Comparison of ENCODE assay signal across 1 cellular context in genomic region chr6:2989332-2990178, GRCh38.
TF ChIP-seq lines count a peak whose summit lies in the region.

No MANE protein-coding gene starts in this region.

TF ChIP-seq in HepG2, 621 proteins besides CTCF, POLR2A, EP300 and RAD21 (continued from another document and continues in another):
- no peak for TF ChIP-seq SRSF4 (IDR thresholded peaks at IDR 0.05; ENCODE audit: low read depth, low read length, poor library complexity, severe bottlenecking)
- TF ChIP-seq ZBTB46 (CRISPR knock-in tag; IDR thresholded peaks at IDR 0.05; ENCODE audit: borderline replicate concordance): no peak
- no peak for TF ChIP-seq TBP (CRISPR knock-in tag; IDR thresholded peaks at IDR 0.05)
- peak; percentile 41; the same call in 1 of the 2 replicates for TF ChIP-seq RFX5 (IDR thresholded peaks at IDR 0.05; ENCODE audit: low read depth, low read length)
- peak; percentile 7; the same call in 1 of the 2 replicates for TF ChIP-seq KDM5A (IDR thresholded peaks at IDR 0.05; ENCODE audit: borderline replicate concordance, low read length)
- peak; percentile 49; the same call in 1 of the 2 replicates for TF ChIP-seq MED1 (CRISPR knock-in tag; IDR thresholded peaks at IDR 0.05)
- TF ChIP-seq PAXIP1 (CRISPR knock-in tag; conservative IDR thresholded peaks at IDR 0.05): 0 out of 2 replicates have a peak, but pooled peaks have one; percentile 37
- TF ChIP-seq EHMT2 (IDR thresholded peaks at IDR 0.05; ENCODE audit: borderline replicate concordance, low read depth, low read length): peak; percentile 63; the same call in 1 of the 2 replicates
- no peak for TF ChIP-seq FOXO4 (CRISPR knock-in tag; conservative IDR thresholded peaks at IDR 0.05)
- peak; percentile 48; the same call in 1 of the 2 replicates for TF ChIP-seq NKX3-1 (CRISPR knock-in tag; IDR thresholded peaks at IDR 0.05)
- peak; percentile 75; the same call in 1 of the 2 replicates for TF ChIP-seq FOXK1 (CRISPR knock-in tag; IDR thresholded peaks at IDR 0.05; ENCODE audit: borderline replicate concordance, low read depth)
- TF ChIP-seq HDAC6 (IDR thresholded peaks at IDR 0.05; ENCODE audit: low read depth, low read length): no peak
- peak; percentile 62; the same call in 1 of the 2 replicates for TF ChIP-seq IKZF5 (CRISPR knock-in tag; IDR thresholded peaks at IDR 0.05)
- TF ChIP-seq ZBTB3 (CRISPR knock-in tag; IDR thresholded peaks at IDR 0.05; ENCODE audit: borderline replicate concordance, low read depth): no peak
- peak; percentile 40; the same call in 1 of the 2 replicates for TF ChIP-seq RFXANK (CRISPR knock-in tag; IDR thresholded peaks at IDR 0.05)
- no peak for TF ChIP-seq HNRNPK (IDR thresholded peaks at IDR 0.05; ENCODE audit: low read depth, low read length, poor library complexity, severe bottlenecking)
- peak; percentile 54 for TF ChIP-seq TFE3 (CRISPR knock-in tag; IDR thresholded peaks at IDR 0.05)
- TF ChIP-seq ZBTB8A (CRISPR knock-in tag; IDR thresholded peaks at IDR 0.05; ENCODE audit: borderline replicate concordance, low read depth): no peak
- TF ChIP-seq GTF2F1 (IDR thresholded peaks at IDR 0.05; ENCODE audit: low read length): peak; percentile 96
- peak; percentile 39; the same call in 1 of the 2 replicates for TF ChIP-seq SP4 (CRISPR knock-in tag; IDR thresholded peaks at IDR 0.05)
- no peak for TF ChIP-seq MLLT10 (CRISPR knock-in tag; IDR thresholded peaks at IDR 0.05)
- no peak for TF ChIP-seq NFIB (CRISPR knock-in tag; IDR thresholded peaks at IDR 0.05; ENCODE audit: borderline replicate concordance)
- peak; percentile 75; the same call in 1 of the 2 replicates for TF ChIP-seq NAIF1 (CRISPR knock-in tag; IDR thresholded peaks at IDR 0.05; ENCODE audit: borderline replicate concordance)
- 0 out of 2 replicates have a peak, but pooled peaks have one; percentile 18 for TF ChIP-seq MEF2D (CRISPR knock-in tag; IDR thresholded peaks at IDR 0.05)
- no peak for TF ChIP-seq ADNP (CRISPR knock-in tag; IDR thresholded peaks at IDR 0.05)
- TF ChIP-seq SALL1 (CRISPR knock-in tag; IDR thresholded peaks at IDR 0.05): peak; percentile 51
- TF ChIP-seq E2F5 (CRISPR knock-in tag; conservative IDR thresholded peaks at IDR 0.05): no peak
- 0 out of 2 replicates have a peak, but pooled peaks have one; percentile 18 for TF ChIP-seq RARA (CRISPR knock-in tag; IDR thresholded peaks at IDR 0.05)
- TF ChIP-seq KLF12 (CRISPR knock-in tag; IDR thresholded peaks at IDR 0.05; ENCODE audit: borderline replicate concordance): no peak
- no peak; the same call in 1 of the 2 replicates for TF ChIP-seq TFDP2 (CRISPR knock-in tag; IDR thresholded peaks at IDR 0.05)
- peak; percentile 85 for TF ChIP-seq ZNF414 (CRISPR knock-in tag; IDR thresholded peaks at IDR 0.05)
- TF ChIP-seq ERF (CRISPR knock-in tag; IDR thresholded peaks at IDR 0.05): no peak; the same call in 1 of the 2 replicates
- TF ChIP-seq KDM6A (CRISPR knock-in tag; IDR thresholded peaks at IDR 0.05; ENCODE audit: low read depth): no peak
- TF ChIP-seq MTF2 (CRISPR knock-in tag; IDR thresholded peaks at IDR 0.05; ENCODE audit: borderline replicate concordance): no peak
- peak; percentile 58; the same call in 1 of the 2 replicates for TF ChIP-seq TBX3 (IDR thresholded peaks at IDR 0.05; ENCODE audit: borderline replicate concordance)
- TF ChIP-seq RBFOX2 (IDR thresholded peaks at IDR 0.05; ENCODE audit: low read depth, low read length): peak; percentile 74
- TF ChIP-seq ZNF687 (CRISPR knock-in tag; IDR thresholded peaks at IDR 0.05): no peak
- TF ChIP-seq MYNN (CRISPR knock-in tag; IDR thresholded peaks at IDR 0.05; ENCODE audit: low read depth): peak; percentile 84; the same call in 1 of the 2 replicates
- no peak; the same call in none of the 2 replicates for TF ChIP-seq SMYD3 (CRISPR knock-in tag; IDR thresholded peaks at IDR 0.05)
- TF ChIP-seq ATF1 (CRISPR knock-in tag; IDR thresholded peaks at IDR 0.05): peak; percentile 44; the same call in 1 of the 2 replicates
- no peak for TF ChIP-seq ZNF274 (CRISPR knock-in tag; IDR thresholded peaks at IDR 0.05)
- peak; percentile 61; the same call in 1 of the 2 replicates for TF ChIP-seq ZMYM4 (CRISPR knock-in tag; IDR thresholded peaks at IDR 0.05)
- no peak for TF ChIP-seq ZSCAN5A (CRISPR knock-in tag; IDR thresholded peaks at IDR 0.05; ENCODE audit: borderline replicate concordance)
- no peak for TF ChIP-seq TBX2 (CRISPR knock-in tag; IDR thresholded peaks at IDR 0.05; ENCODE audit: borderline replicate concordance)
- TF ChIP-seq GATA4 (IDR thresholded peaks at IDR 0.05; ENCODE audit: borderline replicate concordance, low read depth): peak; percentile 60; the same call in 1 of the 2 replicates
- peak; percentile 59; the same call in 1 of the 2 replicates for TF ChIP-seq ZNF816 (CRISPR knock-in tag; IDR thresholded peaks at IDR 0.05; ENCODE audit: borderline replicate concordance)
